ENCODE assay signal across 17 cellular contexts in genomic region chr15:33034588-33034987, GRCh38.
A peak's percentile ranks its signal among the peaks of the same experiment; 100 is the strongest.
DNase-seq lines count a peak whose midpoint lies in the region; ATAC-seq and TF ChIP-seq lines count a peak whose summit lies in the region.
"Had no signal": no experiment of that assay in that cellular context is flagged by ENCODE, and none has a peak within 500 bp of the region (broad histone marks: within the 10 kb centered on the region; RNA-seq: fewer than 3 reads in every experiment).

No MANE protein-coding gene starts in this region.

- H3K27ac ChIP-seq in colonic mucosa, result peak overlapping the region; percentile 5
- H3K27ac ChIP-seq in mucosa of rectum (ENCODE audit: low read depth in 2 of 2, low read length in 2 of 2), result peak overlapping the region; percentile 28 to 68
- peak overlapping the region; percentile 60 to 70 (median 68) for H3K27ac ChIP-seq in transverse colon

- no peak overlapping the region for H3K4me3 ChIP-seq in colonic mucosa
- no peak overlapping the region for H3K4me3 ChIP-seq in mucosa of rectum (ENCODE audit: low read length in 2 of 2)
- H3K4me3 ChIP-seq in transverse colon, result no peak overlapping the region
- H3K4me3 ChIP-seq: GM23338, HAP-1 had no signal

- intact Hi-C loops in colonic mucosa (cut with DNase I), result no loop called here
- intact Hi-C loops in transverse colon (cut with DNase I; ENCODE audit: low total_unique reads), result no loop called here

- TF ChIP-seq POLR2A in transverse colon (IDR thresholded peaks at IDR 0.05), result no peak

- in situ Hi-C loops in transverse colon (cut with MboI; ENCODE audit: low pct_ligation_motif_present in 1 of 4, low pct_unique_long_range_greater_than_20kb in 1 of 4, low sequenced_read_pairs in 3 of 4), result no loop called here

- no peak for TF ChIP-seq CTCF in colonic mucosa (IDR thresholded peaks at IDR 0.05)
- no peak for TF ChIP-seq CTCF in transverse colon (IDR thresholded peaks at IDR 0.05)

- ATAC-seq in GM21786 (IDR thresholded peaks at IDR 0.05; ENCODE audit: unreplicated experiment) (no peak), GM21529 (IDR thresholded peaks at IDR 0.05; ENCODE audit: unreplicated experiment) (no peak)
- ATAC-seq: GM23338 had no signal

- TF ChIP-seq EP300 in transverse colon (IDR thresholded peaks at IDR 0.05; ENCODE audit: low read depth), result no peak

- peaks cover 8% of the 10 kb centered on the region for H3K4me1 ChIP-seq in colonic mucosa
- H3K4me1 ChIP-seq in mucosa of rectum (ENCODE audit: control insufficient read depth in 2 of 2, insufficient read depth in 2 of 2, low read length in 2 of 2), result peaks cover 15 to 26% of the 10 kb centered on the region in 2 donors
- H3K4me1 ChIP-seq in transverse colon, result peaks cover 0 to 46% (median 16%) of the 10 kb centered on the region in 4 donors
- H3K4me1 ChIP-seq: HAP-1 had no signal

- DNase-seq in NCI-H69 (lab: John Stamatoyannopoulos, UW) (peak; percentile 72), colonic mucosa (peak; percentile 56), transverse colon (peak; percentile 45)
- no peak for DNase-seq in activated CD8-positive, alpha-beta memory T cell treated with anti-CD3 and anti-CD28 coated beads, Interleukin-2, amount 50 U/mL, for 48 hours
- DNase-seq: C1 segment of cervical spinal cord; Calu3; CD4-positive, alpha-beta memory T cell; COR-L47; DMS53; DMS79 treated with DMSO at 0.1 percent for 48 hours; GF-D8; HFFc6 had no signal

- H3K9ac ChIP-seq in colonic mucosa (ENCODE audit: low read depth in 2 of 2, low read length in 2 of 2), result peak overlapping the region in 1 of 2 donors; percentile 23
- no peak overlapping the region for H3K9ac ChIP-seq in mucosa of rectum (ENCODE audit: low read depth in 1 of 2, low read length in 2 of 2)

- H3K27me3 ChIP-seq in colonic mucosa, result no peaks in the 10 kb centered on the region
- no peaks in the 10 kb centered on the region for H3K27me3 ChIP-seq in mucosa of rectum (ENCODE audit: control insufficient read depth in 2 of 2, insufficient read depth in 2 of 2, low read length in 2 of 2)
- no peaks in the 10 kb centered on the region for H3K27me3 ChIP-seq in transverse colon

- H3K36me3 ChIP-seq in colonic mucosa, result no peaks in the 10 kb centered on the region
- no peaks in the 10 kb centered on the region for H3K36me3 ChIP-seq in mucosa of rectum (ENCODE audit: control insufficient read depth in 2 of 2, insufficient read depth in 2 of 2, low read length in 2 of 2)
- H3K36me3 ChIP-seq in transverse colon, result no peaks in the 10 kb centered on the region
- H3K36me3 ChIP-seq: HAP-1 had no signal

- H3K9me3 ChIP-seq in colonic mucosa, result no peaks in the 10 kb centered on the region
- no peaks in the 10 kb centered on the region for H3K9me3 ChIP-seq in mucosa of rectum (ENCODE audit: control insufficient read depth in 2 of 2, low read length in 2 of 2)
- no peaks in the 10 kb centered on the region for H3K9me3 ChIP-seq in transverse colon
- H3K9me3 ChIP-seq: HAP-1 had no signal

Comparison
In these comparisons a context has a peak if more than half of its experiments do, and no peak if none do; other contexts are left out.
1. H3K27ac ChIP-seq: peak in every context shown above with its lines; median percentile 68 in transverse colon; 48 in mucosa of rectum; 5 in colonic mucosa.